7 cellular contexts compared by ENCODE assay signal in genomic region chr9:33523397-33524296, GRCh38. TPM values are rescaled to one million over a fixed set of nuclear protein-coding genes. Genes with fewer than 3 reads are reported as not detected.
DNase-seq lines count a peak whose midpoint lies in the region; ATAC-seq and TF ChIP-seq lines count a peak whose summit lies in the region.
"Not testable (repeated sequence)": the region's sequence is repeated elsewhere in the genome, so short reads cannot be mapped to it uniquely, and the experiment has no call there.

ANKRD18B (plus strand) TSS chr9:33524251; CDS start chr9:33524490, 239 bp downstream.

- not testable (repeated sequence) for H3K4me3 ChIP-seq in GM06990 (replicated peaks; ENCODE audit: low read depth, low read length)
- peak within 1 kb of the TSS; percentile 85 for H3K4me3 ChIP-seq in NB4 (ENCODE audit: low read depth, low read length)
- peak within 1 kb of the TSS; percentile 75 for H3K4me3 ChIP-seq in ectodermal cell (ENCODE audit: insufficient read depth, low read depth, low read length)
- peak within 1 kb of the TSS; percentile 83 for H3K4me3 ChIP-seq in kidney epithelial cell (ENCODE audit: low read depth, low read length)
- peak within 1 kb of the TSS; percentile 42 to 63 (median 52) for H3K4me3 ChIP-seq in gastrocnemius medialis

- H3K27ac ChIP-seq in RWPE1 = peak within 1 kb of the TSS; percentile 72
- not testable (repeated sequence) for H3K27ac ChIP-seq in ectodermal cell (ENCODE audit: insufficient read depth, low read depth, low read length, poor library complexity, severe bottlenecking)
- peak within 1 kb of the TSS in 1 of 4 donors; percentile 47 for H3K27ac ChIP-seq in gastrocnemius medialis

- intact Hi-C loops in gastrocnemius medialis (cut with DNase I; ENCODE audit: low total_unique reads) = not testable (repeated sequence)

- TF ChIP-seq CTCF in GM06990 (IDR thresholded peaks at IDR 0.05; ENCODE audit: insufficient read depth, low read length, poor library complexity, severe bottlenecking) = peak; percentile 46
- peak; percentile 74 for TF ChIP-seq CTCF in NB4 (IDR thresholded peaks at IDR 0.05; ENCODE audit: low read depth, low read length)
- TF ChIP-seq CTCF in RWPE1 (conservative IDR thresholded peaks at IDR 0.05; ENCODE audit: low read depth) = peak; percentile 38
- peak; percentile 39 for TF ChIP-seq CTCF in kidney epithelial cell (IDR thresholded peaks at IDR 0.05; ENCODE audit: insufficient read depth, low read length, poor library complexity, severe bottlenecking)
- peak in 1 of 5 experiments; percentile 47 for TF ChIP-seq CTCF in gastrocnemius medialis (IDR thresholded peaks at IDR 0.05 in 4 of 5, conservative IDR thresholded peaks at IDR 0.05 in 1 of 5)

- TF ChIP-seq POLR2A in NB4 (IDR thresholded peaks at IDR 0.05; ENCODE audit: extremely low read depth, insufficient read length) = peak; percentile 55
- TF ChIP-seq POLR2A in gastrocnemius medialis (IDR thresholded peaks at IDR 0.05) = not testable (repeated sequence)

- CTCF ChIA-PET in RWPE1 (lab: Yijun Ruan, JAX) = interaction anchor here (0.6 to 1.0 kb wide), 4 partner anchors 50 to 198 kb away, joined by 3 read pairs; partner anchors contain the start of gene NOL6

- ATAC-seq in gastrocnemius medialis = peak in 1 of 2 donors; percentile 65

- H3K4me1 ChIP-seq in ectodermal cell (ENCODE audit: control insufficient read depth, insufficient read depth, low read length); gastrocnemius medialis: not testable (repeated sequence)

- H3K36me3 ChIP-seq in GM06990 (ENCODE audit: control insufficient read depth, insufficient read depth, low read length); ectodermal cell (ENCODE audit: control insufficient read depth, insufficient read depth, low read length); kidney epithelial cell (ENCODE audit: control insufficient read depth, insufficient read depth, low read length); gastrocnemius medialis: not testable (repeated sequence)

- DNase-seq in GM06990 (ENCODE audit: extremely low read depth, insufficient read length) (peak; percentile 12), NB4 (ENCODE audit: low read depth) (peak; percentile 99), RWPE1 (ENCODE audit: low spot score) (peak; percentile 60), activated T-cell treated with anti-CD3 and anti-CD28 coated beads for 48 hours (ENCODE audit: low read depth) (peak; percentile 49), gastrocnemius medialis (peak in 1 of 2 donors; percentile 19)
- not testable (repeated sequence) for DNase-seq in kidney epithelial cell (ENCODE audit: low read depth)

- 0% methylated on average over 73 of the region's 73 CpGs for WGBS in ectodermal cell, 2 experiments

- POLR2A ChIA-PET in RWPE1 (lab: Yijun Ruan, JAX; ENCODE audit: low non-redundant PET) = interaction anchor here (0.9 kb wide), 1 partner anchor 49 kb away, joined by 4 read pairs; no protein-coding TSS in a partner anchor

- in situ Hi-C loops in gastrocnemius medialis (cut with MboI; ENCODE audit: low sequenced_read_pairs in 4 of 4) = not testable (repeated sequence)

- not testable (repeated sequence) for H3K9me3 ChIP-seq in ectodermal cell (ENCODE audit: control insufficient read depth, low read length); gastrocnemius medialis

- H3K27me3 ChIP-seq in GM06990 (replicated peaks; ENCODE audit: control insufficient read depth, insufficient read depth, low read length); ectodermal cell (ENCODE audit: control insufficient read depth, insufficient read depth, low read length, poor library complexity, severe bottlenecking); kidney epithelial cell (ENCODE audit: control insufficient read depth, insufficient read depth, low read length): not testable (repeated sequence)
- peaks cover 0 to 47% (median 32%) of the 10 kb centered on the region in 3 donors for H3K27me3 ChIP-seq in gastrocnemius medialis

RNA-seq across cellular contexts. Expression of gene ANKRD18B, which starts in this region (rescaled TPM):
- 15.9 TPM for polyA plus RNA-seq in ectodermal cell (2013, experiment 1 of 4)
- polyA plus RNA-seq in ectodermal cell (2013, experiment 2 of 4) = 14.4 TPM
- polyA plus RNA-seq in ectodermal cell (2013, experiment 3 of 4) = 10.4 TPM
- 14.9 TPM for polyA plus RNA-seq in ectodermal cell (2013, experiment 4 of 4)
- total RNA-seq in kidney epithelial cell (2.1 and 3.8 TPM in 2 replicates), gastrocnemius medialis (1 to 10 TPM in 1 of 4 donors, under 1 TPM in 1, not detected in 2; 0.22 to 3.9 TPM)
